Comparison of ENCODE assay signal across 28 cellular contexts in genomic region chr6:47152666-47153065, GRCh38.
"Had no signal": no experiment of that assay in that cellular context is flagged by ENCODE, and none has a peak within 500 bp of the region (broad histone marks: within the 10 kb centered on the region; RNA-seq: fewer than 3 reads in every experiment).

No MANE protein-coding gene starts in this region.

- H3K9me3 ChIP-seq: left lung, neutrophil, ovary, prostate gland, stomach, transverse colon, vagina had no signal

- ATAC-seq: activated CD4-positive, CD25-positive, alpha-beta regulatory T cell treated with anti-CD3 and anti-CD28 coated beads, Interleukin-2, amount 50 U/mL, for 24 hours; activated CD8-positive, alpha-beta memory T cell treated with anti-CD3 and anti-CD28 coated beads, Interleukin-2, amount 10 ng/mL, durations not matched to agents 7 days and 5 days; activated naive CD8-positive, alpha-beta T cell treated with anti-CD3 and anti-CD28 coated beads, Interleukin-2, amount 50 U/mL, for 24 hours; left lung; natural killer cell; right cardiac atrium had no signal

- H3K27me3 Mint-ChIP-seq: activated CD4-positive, alpha-beta memory T cell treated with anti-CD3 and anti-CD28 coated beads, Interleukin-2, amount 10 ng/mL, durations not matched to agents 7 days and 5 days; activated CD8-positive, alpha-beta memory T cell treated with anti-CD3 and anti-CD28 coated beads, Interleukin-2, amount 10 ng/mL, durations not matched to agents 7 days and 5 days; brain had no signal

- H3K4me1 ChIP-seq: prostate gland, vagina had no signal

- FAIRE-seq: frontal cortex had no signal

- H3K4me3 ChIP-seq: left lung, ovary, prostate gland, skin epidermis, stomach, transverse colon, vagina had no signal

- DNase-seq: activated CD4-positive, alpha-beta memory T cell treated with anti-CD3 and anti-CD28 coated beads, Interleukin-2, amount 10 ng/mL, durations not matched to agents 7 days and 5 days; activated CD4-positive, alpha-beta T cell treated with anti-CD3 and anti-CD28 coated beads, Interleukin-2, amount 10 ng/mL, durations not matched to agents 24 days and 14 days; activated CD8-positive, alpha-beta memory T cell treated with anti-CD3 and anti-CD28 coated beads, Interleukin-2, amount 10 ng/mL, durations not matched to agents 7 days and 5 days; activated gamma-delta T cell; activated naive CD4-positive, alpha-beta T cell treated with anti-CD3 and anti-CD28 coated beads, Interleukin-2, amount 50 U/mL, for 16 hours; activated naive CD8-positive, alpha-beta T cell treated with anti-CD3 and anti-CD28 coated beads, Interleukin-2, amount 50 U/mL, for 24 hours; activated T-cell treated with anti-CD3 and anti-CD28 coated beads for 4 hours; caudate nucleus; effector CD8-positive, alpha-beta T cell; glutamatergic neuron; hippocampal formation; left lung; midbrain; natural killer cell; ovary; right cardiac atrium; stimulated activated CD4-positive, alpha-beta T cell treated with anti-CD3 and anti-CD28 coated beads, Interleukin-1b, Interleukin-23, amount 100 ng/mL, for 48 hours; stomach; T-helper 2 cell; transverse colon had no signal

- H3K27ac ChIP-seq: left lung, neutrophil, ovary, prostate gland, skin epidermis, stomach, transverse colon, vagina had no signal

- H3K27me3 ChIP-seq: left lung, neutrophil, ovary, stomach, transverse colon, vagina had no signal

- H3K4me3 Mint-ChIP-seq: activated CD4-positive, alpha-beta memory T cell treated with anti-CD3 and anti-CD28 coated beads, Interleukin-2, amount 10 ng/mL, durations not matched to agents 7 days and 5 days; activated CD4-positive, alpha-beta T cell treated with anti-CD3 and anti-CD28 coated beads, Interleukin-2, amount 10 ng/mL, durations not matched to agents 24 days and 14 days; activated CD8-positive, alpha-beta memory T cell treated with anti-CD3 and anti-CD28 coated beads, Interleukin-2, amount 10 ng/mL, durations not matched to agents 7 days and 5 days; activated naive CD8-positive, alpha-beta T cell treated with anti-CD3 and anti-CD28 coated beads, Interleukin-2, amount 50 U/mL, for 24 hours; activated T-helper 1 cell treated with anti-CD3 and anti-CD28 coated beads, Interleukin-12 subunit alpha, Interleukin-12 subunit beta, Interleukin-2, Interleukin-4 antibody, amounts not matched to agents 30 ng/mL and 10 ng/mL and 1 ng/mL, durations not matched to agents 14 hours and 24 hours and 36 hours; brain; natural killer cell had no signal

- H3K36me3 Mint-ChIP-seq: activated CD8-positive, alpha-beta memory T cell treated with anti-CD3 and anti-CD28 coated beads, Interleukin-2, amount 10 ng/mL, durations not matched to agents 7 days and 5 days; brain; natural killer cell had no signal

- H3K36me3 ChIP-seq: left lung, neutrophil, ovary, prostate gland, stomach, transverse colon, vagina had no signal

- H3K9me3 Mint-ChIP-seq: activated CD4-positive, alpha-beta memory T cell treated with anti-CD3 and anti-CD28 coated beads, Interleukin-2, amount 10 ng/mL, durations not matched to agents 7 days and 5 days; activated CD4-positive, alpha-beta T cell treated with anti-CD3 and anti-CD28 coated beads, Interleukin-2, amount 10 ng/mL, durations not matched to agents 24 days and 14 days; activated naive CD8-positive, alpha-beta T cell treated with anti-CD3 and anti-CD28 coated beads, Interleukin-2, amount 50 U/mL, for 24 hours; activated T-helper 1 cell treated with anti-CD3 and anti-CD28 coated beads, Interleukin-12 subunit alpha, Interleukin-12 subunit beta, Interleukin-2, Interleukin-4 antibody, amounts not matched to agents 30 ng/mL and 10 ng/mL and 1 ng/mL, durations not matched to agents 14 hours and 24 hours and 36 hours; natural killer cell had no signal

- H3K4me1 Mint-ChIP-seq: activated CD4-positive, alpha-beta memory T cell treated with anti-CD3 and anti-CD28 coated beads, Interleukin-2, amount 10 ng/mL, durations not matched to agents 7 days and 5 days; activated CD4-positive, alpha-beta T cell treated with anti-CD3 and anti-CD28 coated beads, Interleukin-2, amount 10 ng/mL, durations not matched to agents 24 days and 14 days; activated CD8-positive, alpha-beta memory T cell treated with anti-CD3 and anti-CD28 coated beads, Interleukin-2, amount 10 ng/mL, durations not matched to agents 7 days and 5 days; activated naive CD8-positive, alpha-beta T cell treated with anti-CD3 and anti-CD28 coated beads, Interleukin-2, amount 50 U/mL, for 24 hours; natural killer cell had no signal

- H3K27ac Mint-ChIP-seq: activated CD4-positive, alpha-beta memory T cell treated with anti-CD3 and anti-CD28 coated beads, Interleukin-2, amount 10 ng/mL, durations not matched to agents 7 days and 5 days; activated CD4-positive, alpha-beta T cell treated with anti-CD3 and anti-CD28 coated beads, Interleukin-2, amount 10 ng/mL, durations not matched to agents 24 days and 14 days; activated CD8-positive, alpha-beta memory T cell treated with anti-CD3 and anti-CD28 coated beads, Interleukin-2, amount 10 ng/mL, durations not matched to agents 7 days and 5 days; activated naive CD8-positive, alpha-beta T cell treated with anti-CD3 and anti-CD28 coated beads, Interleukin-2, amount 50 U/mL, for 24 hours; activated T-helper 1 cell treated with anti-CD3 and anti-CD28 coated beads, Interleukin-12 subunit alpha, Interleukin-12 subunit beta, Interleukin-2, Interleukin-4 antibody, amounts not matched to agents 30 ng/mL and 10 ng/mL and 1 ng/mL, durations not matched to agents 14 hours and 24 hours and 36 hours; brain; natural killer cell had no signal
